ENCODE assay signal across 13 cellular contexts in genomic region chr15:36161781-36162212, GRCh38.
DNase-seq lines count a peak whose midpoint lies in the region; ATAC-seq and TF ChIP-seq lines count a peak whose summit lies in the region.
"Had no signal": no experiment of that assay in that cellular context is flagged by ENCODE, and none has a peak within 500 bp of the region (broad histone marks: within the 10 kb centered on the region; RNA-seq: fewer than 3 reads in every experiment).

No MANE protein-coding gene starts in this region.

- no peak for ATAC-seq in esophagus mucosa
- ATAC-seq: body of pancreas had no signal

- peak; percentile 53 for DNase-seq in Daoy (ENCODE audit: low read depth)
- peak; percentile 68 for DNase-seq in astrocyte of the cerebellum (ENCODE audit: low read depth)
- DNase-seq in globus pallidus (ENCODE audit: low spot score): peak; percentile 64
- peak; percentile 6 for DNase-seq in non-pigmented ciliary epithelial cell (ENCODE audit: low read depth)
- DNase-seq in NK-92 treated with Interleukin-12 subunit alpha and Interleukin-12 subunit beta, amount 100 ng/mL, for 24 hours (lab: John Stamatoyannopoulos, UW): no peak
- DNase-seq in cortex of kidney (lab: John Stamatoyannopoulos, UW): no peak
- no peak for DNase-seq in AML-193 (lab: John Stamatoyannopoulos, UW)
- DNase-seq: naive B cell; NCI-H1417 treated with DMSO at 0.1 percent for 48 hours; stimulated activated naive CD4-positive, alpha-beta T cell; T-helper 9 cell had no signal

- no peak overlapping the region for H3K4me3 ChIP-seq in astrocyte of the cerebellum (ENCODE audit: low read depth, low read length)
- H3K4me3 ChIP-seq: body of pancreas had no signal

- in situ Hi-C loops in astrocyte of the cerebellum (cut with HindIII; ENCODE audit: low sequenced_read_pairs): no loop called here

- TF ChIP-seq CTCF in astrocyte of the cerebellum (IDR thresholded peaks at IDR 0.05; ENCODE audit: low read depth, low read length, missing control alignments): peak; percentile 30

Comparison
In these comparisons a context has a peak if more than half of its experiments do, and no peak if none do; other contexts are left out.
1. DNase-seq: peak in Daoy (single experiment), astrocyte of the cerebellum (single experiment), globus pallidus (single experiment) and non-pigmented ciliary epithelial cell (single experiment); none in NK-92 treated with Interleukin-12 subunit alpha and Interleukin-12 subunit beta, amount 100 ng/mL, for 24 hours (single experiment), cortex of kidney (single experiment) and AML-193 (0 of 2).